Comparison of ENCODE assay signal across 1 cellular context in genomic region chr14:72513994-72514659, GRCh38.
TF ChIP-seq lines count a peak whose summit lies in the region.

No MANE protein-coding gene starts in this region.

TF ChIP-seq in HepG2, 621 proteins besides CTCF, POLR2A, EP300 and RAD21 (continued from another document):
- no peak for TF ChIP-seq AKNA (CRISPR knock-in tag; IDR thresholded peaks at IDR 0.05; ENCODE audit: borderline replicate concordance)
